ENCODE assay signal across 23 cellular contexts in genomic region chr1:12100071-12100470, GRCh38. TPM values are rescaled to one million over a fixed set of nuclear protein-coding genes. Genes with fewer than 3 reads are reported as not detected.
A peak's percentile ranks its signal among the peaks of the same experiment; 100 is the strongest.
DNase-seq lines count a peak whose midpoint lies in the region; FAIRE-seq and TF ChIP-seq lines count a peak whose summit lies in the region.
"Had no signal": no experiment of that assay in that cellular context is flagged by ENCODE, and none has a peak within 500 bp of the region (broad histone marks: within the 10 kb centered on the region; RNA-seq: fewer than 3 reads in every experiment).

No MANE protein-coding gene starts in this region.

- TF ChIP-seq CTCF in bronchial epithelial cell (IDR thresholded peaks at IDR 0.05; ENCODE audit: insufficient read depth, low read length, severe bottlenecking) (no peak), GM10266 (IDR thresholded peaks at IDR 0.05; ENCODE audit: control insufficient read depth, insufficient read depth, low read depth, missing control alignments) (no peak), endodermal cell (conservative IDR thresholded peaks at IDR 0.05) (no peak)

- H3K36me3 ChIP-seq in bronchial epithelial cell (ENCODE audit: control insufficient read depth, insufficient read depth, low read length) (no peaks in the 10 kb centered on the region), endodermal cell (ENCODE audit: control insufficient read depth, insufficient read depth, low read length) (no peaks in the 10 kb centered on the region)

- H3K4me3 Mint-ChIP-seq in endodermal cell: no peak overlapping the region
- H3K4me3 Mint-ChIP-seq: CD4-positive, alpha-beta T cell; GM23338; HFFc6; IgD-negative memory B cell had no signal

- no peaks in the 10 kb centered on the region for H3K27me3 ChIP-seq in bronchial epithelial cell (ENCODE audit: control insufficient read depth, insufficient read depth, low read length)
- no peaks in the 10 kb centered on the region for H3K27me3 ChIP-seq in endodermal cell (ENCODE audit: control insufficient read depth, insufficient read depth, low read length, poor library complexity, severe bottlenecking)

- H3K9me3 ChIP-seq in endodermal cell (ENCODE audit: control insufficient read depth, low read length): no peaks in the 10 kb centered on the region
- H3K9me3 ChIP-seq: A549, Caco-2 had no signal

- FAIRE-seq in bronchial epithelial cell (lab: Jason Lieb, UNC): no peak
- FAIRE-seq: A549, D721Med, H54, HTR-8/SVneo had no signal

- no peaks in the 10 kb centered on the region for H3K9me3 Mint-ChIP-seq in endodermal cell
- H3K9me3 Mint-ChIP-seq: CD4-positive, alpha-beta T cell; GM23338; HFFc6; IgD-negative memory B cell had no signal

- no peaks in the 10 kb centered on the region for H3K4me1 ChIP-seq in endodermal cell (ENCODE audit: control insufficient read depth, insufficient read depth, low read length)
- H3K4me1 ChIP-seq: A549, Caco-2 had no signal

- H3K27me3 Mint-ChIP-seq in endodermal cell (ENCODE audit: insufficient read depth): no peaks in the 10 kb centered on the region
- H3K27me3 Mint-ChIP-seq: CD4-positive, alpha-beta T cell; IgD-negative memory B cell had no signal

- no peak overlapping the region for H3K9ac ChIP-seq in endodermal cell (ENCODE audit: extremely low read depth, low read length, poor library complexity, severe bottlenecking)

- H3K4me3 ChIP-seq in bronchial epithelial cell (ENCODE audit: low read depth, low read length) (no peak overlapping the region), endodermal cell (ENCODE audit: low read length) (no peak overlapping the region)
- H3K4me3 ChIP-seq: A549, GM23338 had no signal

- 89 to 93% methylated on average over 4 to 6 of the region's 6 CpGs for WGBS in endodermal cell (ENCODE audit: insufficient coverage in 1 of 2, insufficient read length in 1 of 2), 2 experiments

- H3K36me3 Mint-ChIP-seq in endodermal cell (ENCODE audit: low read depth): peaks cover 4% of the 10 kb centered on the region
- H3K36me3 Mint-ChIP-seq: IgD-negative memory B cell had no signal

- DNase-seq in ELR (ENCODE audit: low read depth): peak; percentile 48
- DNase-seq in NCI-H226: peak; percentile 48
- peak; percentile 12 for DNase-seq in bronchial epithelial cell (ENCODE audit: low read depth)
- no peak for DNase-seq in GM10266 (ENCODE audit: extremely low spot score)
- no peak for DNase-seq in DMS 273 (lab: John Stamatoyannopoulos, UW; ENCODE audit: unreplicated experiment)
- DNase-seq in endodermal cell: no peak
- no peak for DNase-seq in DMS 273 treated with DMSO at 0.1 percent for 48 hours (lab: John Stamatoyannopoulos, UW)
- DNase-seq: AML-193; Caco-2; CD4-positive, alpha-beta T cell; DMS79 treated with DMSO at 0.1 percent for 48 hours; GDM1; HCEC 1CT; HFFc6; KBM-7 had no signal

- H3K4me1 Mint-ChIP-seq in endodermal cell: no peaks in the 10 kb centered on the region
- H3K4me1 Mint-ChIP-seq: GM23338, IgD-negative memory B cell had no signal

- no peak overlapping the region for H3K27ac ChIP-seq in endodermal cell (ENCODE audit: low read depth, low read length)
- H3K27ac ChIP-seq: A549, C4-2B had no signal

- H3K27ac Mint-ChIP-seq in endodermal cell: no peak overlapping the region
- H3K27ac Mint-ChIP-seq: CD4-positive, alpha-beta T cell; GM23338; HFFc6; IgD-negative memory B cell had no signal

RNA-seq across cellular contexts. Expression of gene TNFRSF8, which starts 37.0 kb away (rescaled TPM):
- total RNA-seq in bronchial epithelial cell (not detected in 2 replicates), endodermal cell (1 to 10 TPM in 1 of 2 donors, under 1 TPM in 1; 0.69 to 2.3 TPM)
- 0.85 TPM for polyA plus RNA-seq in endodermal cell (2013, experiment 1 of 2)
- polyA plus RNA-seq in endodermal cell (2013, experiment 2 of 2): 0.41 TPM
- total RNA-seq: Caco-2 had no signal
- polyA plus RNA-seq: BJ had no signal

Comparison
In these comparisons a context has a peak if more than half of its experiments do, and no peak if none do; other contexts are left out.
1. DNase-seq: peak in ELR (single experiment), NCI-H226 (single experiment) and bronchial epithelial cell (single experiment); none in GM10266 (single experiment), DMS 273 (single experiment), endodermal cell (single experiment) and DMS 273 treated with DMSO at 0.1 percent for 48 hours (single experiment).